ENCODE assay signal across 28 cellular contexts in the genomic region with DNA sequence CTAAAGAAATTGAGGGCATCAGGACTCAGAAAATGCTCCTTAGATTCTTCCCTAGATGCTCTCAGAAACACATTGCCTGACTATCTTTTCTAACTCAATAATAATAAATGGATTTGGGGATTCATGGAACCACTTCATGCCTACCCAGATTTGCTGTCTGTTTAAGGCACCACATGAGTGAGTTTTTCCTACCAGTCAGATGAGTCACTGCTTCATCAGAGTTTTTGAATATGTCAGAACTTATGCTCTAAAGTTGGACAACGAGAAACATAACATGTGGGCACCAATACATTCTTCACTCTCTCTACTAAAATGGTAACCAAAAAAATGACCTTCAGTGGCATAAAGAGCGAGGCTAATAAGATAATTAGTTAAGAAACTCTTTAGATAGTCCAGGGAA.
A peak's percentile ranks its signal among the peaks of the same experiment; 100 is the strongest.
DNase-seq lines count a peak whose midpoint lies in the region; ATAC-seq and TF ChIP-seq lines count a peak whose summit lies in the region.
"Had no signal": no experiment of that assay in that cellular context is flagged by ENCODE, and none has a peak within 500 bp of the region (broad histone marks: within the 10 kb centered on the region; RNA-seq: fewer than 3 reads in every experiment).

No MANE protein-coding gene starts in this region.

- H3K9ac ChIP-seq in adipocyte (ENCODE audit: low read length): no peak overlapping the region

- ATAC-seq in GM23338: no peak
- no peak for ATAC-seq in activated T-cell treated with anti-CD3 and anti-CD28 coated beads, Interleukin-2, amount 50 U/mL, for 4 hours
- ATAC-seq: activated CD8-positive, alpha-beta T cell treated with anti-CD3 and anti-CD28 coated beads for 36 hours; activated naive CD4-positive, alpha-beta T cell treated with anti-CD3 and anti-CD28 coated beads, Interleukin-2, amount 50 U/mL, for 72 hours; foreskin keratinocyte; heart right ventricle; pancreas; right lobe of liver; stimulated activated effector memory CD8-positive, alpha-beta T cell treated with anti-CD3 and anti-CD28 coated beads, Interleukin-12 subunit alpha, Interleukin-12 subunit beta, amount 100 ng/mL, for 72 hours had no signal

- H3K36me3 ChIP-seq in adipocyte (ENCODE audit: control insufficient read depth, insufficient read depth, low read length, severe bottlenecking) (no peaks in the 10 kb centered on the region), GM23338 (ENCODE audit: insufficient read depth) (no peaks in the 10 kb centered on the region)
- H3K36me3 ChIP-seq: heart right ventricle, pancreas, right lobe of liver had no signal

- H3K27me3 ChIP-seq in adipocyte (replicated peaks; ENCODE audit: control insufficient read depth, insufficient read depth, low read length): no peaks in the 10 kb centered on the region
- no peaks in the 10 kb centered on the region for H3K27me3 ChIP-seq in GM23338 (ENCODE audit: insufficient read depth)
- H3K27me3 ChIP-seq: foreskin keratinocyte, heart right ventricle, pancreas, right lobe of liver had no signal

- H3K9me3 Mint-ChIP-seq in GM23338: no peaks in the 10 kb centered on the region
- H3K9me3 Mint-ChIP-seq in activated T-cell treated with anti-CD3 and anti-CD28 coated beads, Interleukin-2, amount 50 U/mL, for 4 hours: no peaks in the 10 kb centered on the region
- H3K9me3 Mint-ChIP-seq: activated CD8-positive, alpha-beta T cell treated with anti-CD3 and anti-CD28 coated beads for 36 hours; activated naive CD4-positive, alpha-beta T cell treated with anti-CD3 and anti-CD28 coated beads, Interleukin-2, amount 50 U/mL, for 72 hours; neural crest cell; T-helper 1 cell treated with Interleukin-12 subunit alpha and Interleukin-12 subunit beta and Interleukin-4 antibody, amounts not matched to agents 30 μg/mL and 1 μg/mL, for 36 hours had no signal

- H3K36me3 Mint-ChIP-seq in GM23338 (ENCODE audit: low read depth): no peaks in the 10 kb centered on the region
- H3K36me3 Mint-ChIP-seq in activated T-cell treated with anti-CD3 and anti-CD28 coated beads, Interleukin-2, amount 50 U/mL, for 4 hours (ENCODE audit: insufficient read depth): no peaks in the 10 kb centered on the region
- H3K36me3 Mint-ChIP-seq: activated naive CD4-positive, alpha-beta T cell treated with anti-CD3 and anti-CD28 coated beads, Interleukin-2, amount 50 U/mL, for 72 hours; CD4-positive, alpha-beta memory T cell; stimulated activated effector memory CD8-positive, alpha-beta T cell treated with anti-CD3 and anti-CD28 coated beads, Interleukin-12 subunit alpha, Interleukin-12 subunit beta, amount 100 ng/mL, for 72 hours had no signal

- H3K4me3 Mint-ChIP-seq in GM23338: no peak overlapping the region
- no peak overlapping the region for H3K4me3 Mint-ChIP-seq in activated T-cell treated with anti-CD3 and anti-CD28 coated beads, Interleukin-2, amount 50 U/mL, for 4 hours
- H3K4me3 Mint-ChIP-seq: activated CD8-positive, alpha-beta T cell treated with anti-CD3 and anti-CD28 coated beads for 36 hours; CD4-positive, alpha-beta memory T cell; neural crest cell; stimulated activated effector memory CD8-positive, alpha-beta T cell treated with anti-CD3 and anti-CD28 coated beads, Interleukin-12 subunit alpha, Interleukin-12 subunit beta, amount 100 ng/mL, for 72 hours; T-helper 1 cell treated with Interleukin-12 subunit alpha and Interleukin-12 subunit beta and Interleukin-4 antibody, amounts not matched to agents 30 μg/mL and 1 μg/mL, for 36 hours had no signal

- no peak overlapping the region for H3K27ac ChIP-seq in GM23338 (ENCODE audit: low read depth)
- H3K27ac ChIP-seq: foreskin keratinocyte, heart right ventricle, HL-60, pancreas, right lobe of liver, RWPE1 had no signal

- no peak overlapping the region for H3K4me2 ChIP-seq in GM23338

- no peaks in the 10 kb centered on the region for H3K9me3 ChIP-seq in adipocyte (ENCODE audit: control insufficient read depth, low read length)
- H3K9me3 ChIP-seq: pancreas, right lobe of liver had no signal

- DNase-seq in HT1080 (ENCODE audit: low read depth) (peak; percentile 58), adipocyte (ENCODE audit: low read depth) (peak; percentile 60), fibroblast of mammary gland (ENCODE audit: low read depth) (peak; percentile 53), cerebellar cortex (ENCODE audit: low spot score) (no peak), GM23338 (ENCODE audit: low spot score) (no peak), OCI-M2 (lab: John Stamatoyannopoulos, UW; ENCODE audit: unreplicated experiment) (no peak)
- DNase-seq in activated T-cell treated with anti-CD3 and anti-CD28 coated beads, Interleukin-2, amount 50 U/mL, for 4 hours: no peak
- DNase-seq: activated CD8-positive, alpha-beta T cell treated with anti-CD3 and anti-CD28 coated beads for 36 hours; aorta; CD4-positive, alpha-beta memory T cell; cerebellar nuclear complex; GOT3; heart right ventricle; NCI-H1105; NCI-H2029 treated with DMSO at 0.1 percent for 48 hours; NCI-H2227 treated with DMSO at 0.1 percent for 48 hours; NCI-H69; pancreas; right lobe of liver; stimulated activated CD4-positive, alpha-beta T cell treated with anti-CD3 and anti-CD28 coated beads, Interleukin-4, amount 100 ng/mL, for 24 hours; substantia nigra had no signal

- no peaks in the 10 kb centered on the region for H3F3A ChIP-seq in GM23338 (replicated peaks; ENCODE audit: low read depth)

- H3K27me3 Mint-ChIP-seq in GM23338 (ENCODE audit: insufficient read depth, low read depth, poor library complexity): no peaks in the 10 kb centered on the region
- no peaks in the 10 kb centered on the region for H3K27me3 Mint-ChIP-seq in activated T-cell treated with anti-CD3 and anti-CD28 coated beads, Interleukin-2, amount 50 U/mL, for 4 hours (ENCODE audit: low read depth)
- H3K27me3 Mint-ChIP-seq: activated CD8-positive, alpha-beta T cell treated with anti-CD3 and anti-CD28 coated beads for 36 hours; CD4-positive, alpha-beta memory T cell had no signal

- no peaks in the 10 kb centered on the region for H4K20me1 ChIP-seq in GM23338 (replicated peaks; ENCODE audit: insufficient read depth)

- no peaks in the 10 kb centered on the region for H3K9me2 ChIP-seq in GM23338 (ENCODE audit: insufficient read depth)

- H3K4me1 Mint-ChIP-seq in GM23338: no peaks in the 10 kb centered on the region
- no peaks in the 10 kb centered on the region for H3K4me1 Mint-ChIP-seq in activated T-cell treated with anti-CD3 and anti-CD28 coated beads, Interleukin-2, amount 50 U/mL, for 4 hours (ENCODE audit: low read depth)
- H3K4me1 Mint-ChIP-seq: CD4-positive, alpha-beta memory T cell; neural crest cell; stimulated activated effector memory CD8-positive, alpha-beta T cell treated with anti-CD3 and anti-CD28 coated beads, Interleukin-12 subunit alpha, Interleukin-12 subunit beta, amount 100 ng/mL, for 72 hours had no signal

- H3K4me3 ChIP-seq in adipocyte (ENCODE audit: low read length): no peak overlapping the region
- no peak overlapping the region for H3K4me3 ChIP-seq in fibroblast of mammary gland (ENCODE audit: control insufficient read depth, low read depth, low read length)
- H3K4me3 ChIP-seq in GM23338: no peak overlapping the region
- H3K4me3 ChIP-seq: heart right ventricle, pancreas, right lobe of liver had no signal

- no peak overlapping the region for H3K27ac Mint-ChIP-seq in GM23338
- H3K27ac Mint-ChIP-seq: activated CD8-positive, alpha-beta T cell treated with anti-CD3 and anti-CD28 coated beads for 36 hours; activated naive CD4-positive, alpha-beta T cell treated with anti-CD3 and anti-CD28 coated beads, Interleukin-2, amount 50 U/mL, for 72 hours; CD4-positive, alpha-beta memory T cell; stimulated activated effector memory CD8-positive, alpha-beta T cell treated with anti-CD3 and anti-CD28 coated beads, Interleukin-12 subunit alpha, Interleukin-12 subunit beta, amount 100 ng/mL, for 72 hours; T-helper 1 cell treated with Interleukin-12 subunit alpha and Interleukin-12 subunit beta and Interleukin-4 antibody, amounts not matched to agents 30 μg/mL and 1 μg/mL, for 36 hours had no signal

- H3K4me1 ChIP-seq in adipocyte (ENCODE audit: control insufficient read depth, insufficient read depth, low read length) (peaks cover 2% of the 10 kb centered on the region), GM23338 (ENCODE audit: insufficient read depth) (no peaks in the 10 kb centered on the region)
- H3K4me1 ChIP-seq: foreskin keratinocyte, heart right ventricle, pancreas, right lobe of liver had no signal

- H2AFZ ChIP-seq in GM23338: no peak overlapping the region

- TF ChIP-seq CTCF in fibroblast of mammary gland (conservative IDR thresholded peaks at IDR 0.05; ENCODE audit: control insufficient read depth, insufficient read depth, low read depth, low read length): no peak
- no peak for TF ChIP-seq CTCF in GM23338 (conservative IDR thresholded peaks at IDR 0.05; ENCODE audit: low read depth in 2 of 2)

- no peaks in the 10 kb centered on the region for H3K79me2 ChIP-seq in GM23338 (replicated peaks; ENCODE audit: insufficient read depth)

TF ChIP-seq in GM23338, 12 proteins besides CTCF, POLR2A, EP300 and RAD21 (continues in another document):
- TF ChIP-seq ZNF331 (CRISPR knock-in tag; IDR thresholded peaks at IDR 0.05; ENCODE audit: low read depth) (no peak), EZH2 (IDR thresholded peaks at IDR 0.05; ENCODE audit: low read depth, unreplicated experiment) (no peak), NANOG (IDR thresholded peaks at IDR 0.05; ENCODE audit: borderline replicate concordance) (no peak), EZH2phosphoT487 (IDR thresholded peaks at IDR 0.05; ENCODE audit: unreplicated experiment) (no peak)

Comparison
In these comparisons a context has a peak if more than half of its experiments do, and no peak if none do; other contexts are left out.
1. DNase-seq: peak in HT1080 (single experiment), adipocyte (single experiment) and fibroblast of mammary gland (single experiment); none in cerebellar cortex (single experiment), GM23338 (single experiment), OCI-M2 (single experiment) and activated T-cell treated with anti-CD3 and anti-CD28 coated beads, Interleukin-2, amount 50 U/mL, for 4 hours (single experiment).